In genomic region chr7:127922661-127923060, GRCh38 we compare ENCODE assay signal across 17 cellular contexts.
"Had no signal": no experiment of that assay in that cellular context is flagged by ENCODE, and none has a peak within 500 bp of the region (broad histone marks: within the 10 kb centered on the region; RNA-seq: fewer than 3 reads in every experiment).

No MANE protein-coding gene starts in this region.

- H3K9me3 ChIP-seq: esophagus squamous epithelium, heart left ventricle, neutrophil, right atrium auricular region, sigmoid colon had no signal

- H3K4me3 Mint-ChIP-seq: dendritic cell treated with granulocyte-macrophage colony-stimulating factor and Interleukin-4, amounts not matched to agents 40 ng/mL and 50 ng/mL, for 4 days; naive thymus-derived CD4-positive, alpha-beta T cell; nephron progenitor cell; stimulated activated naive B cell treated with anti-CD40 and anti-IgM and Interleukin-4, amounts not matched to agents 10 μg/mL and 1 μg/mL and 100 μg/mL, for 72 hours had no signal

- ATAC-seq: heart left ventricle; left colon; left ventricle myocardium superior; naive thymus-derived CD4-positive, alpha-beta T cell; stimulated activated naive B cell treated with anti-CD40 and anti-IgM and Interleukin-4, amounts not matched to agents 10 μg/mL and 1 μg/mL and 100 μg/mL, for 72 hours had no signal

- H3K36me3 ChIP-seq: esophagus squamous epithelium, heart left ventricle, neutrophil, right atrium auricular region, sigmoid colon had no signal

- H3K27me3 ChIP-seq: esophagus squamous epithelium, heart left ventricle, neutrophil, right atrium auricular region, sigmoid colon had no signal

- H3K4me3 ChIP-seq: esophagus squamous epithelium, heart left ventricle, lung, right atrium auricular region, sigmoid colon, skin epidermis had no signal

- H3K27me3 Mint-ChIP-seq: dendritic cell treated with granulocyte-macrophage colony-stimulating factor and Interleukin-4, amounts not matched to agents 40 ng/mL and 50 ng/mL, for 4 days; naive thymus-derived CD4-positive, alpha-beta T cell; stimulated activated naive B cell treated with anti-CD40 and anti-IgM and Interleukin-4, amounts not matched to agents 10 μg/mL and 1 μg/mL and 100 μg/mL, for 72 hours had no signal

- H3K27ac Mint-ChIP-seq: dendritic cell treated with granulocyte-macrophage colony-stimulating factor and Interleukin-4, amounts not matched to agents 40 ng/mL and 50 ng/mL, for 4 days; nephron progenitor cell had no signal

- DNase-seq: esophagus squamous epithelium; heart left ventricle; hippocampal formation; left colon; left ventricle myocardium superior; naive thymus-derived CD4-positive, alpha-beta T cell; nephron progenitor cell; sigmoid colon; stimulated activated CD4-positive, alpha-beta T cell treated with anti-CD3 and anti-CD28 coated beads, Interleukin-2, amount 100 ng/mL, for 24 hours; stimulated activated CD4-positive, alpha-beta T cell treated with anti-CD3 and anti-CD28 coated beads, Interleukin-4, amount 100 ng/mL, for 4 hours; stimulated activated naive B cell treated with anti-CD40 and anti-IgM and Interleukin-4, amounts not matched to agents 10 μg/mL and 1 μg/mL and 100 μg/mL, for 72 hours; trophoblast cell had no signal

- H3K27ac ChIP-seq: esophagus squamous epithelium, heart left ventricle, neutrophil, right atrium auricular region, sigmoid colon, skin epidermis had no signal

- H3K9me3 Mint-ChIP-seq: dendritic cell treated with granulocyte-macrophage colony-stimulating factor and Interleukin-4, amounts not matched to agents 40 ng/mL and 50 ng/mL, for 4 days; naive thymus-derived CD4-positive, alpha-beta T cell; nephron progenitor cell; stimulated activated naive B cell treated with anti-CD40 and anti-IgM and Interleukin-4, amounts not matched to agents 10 μg/mL and 1 μg/mL and 100 μg/mL, for 72 hours had no signal
